In genomic region chr1:15500184-15500958, GRCh38 we compare ENCODE assay signal across 18 cellular contexts. TPM values are rescaled to one million over a fixed set of nuclear protein-coding genes. Genes with fewer than 3 reads are reported as not detected.
DNase-seq lines count a peak whose midpoint lies in the region; ATAC-seq and TF ChIP-seq lines count a peak whose summit lies in the region.
"Had no signal": no experiment of that assay in that cellular context is flagged by ENCODE, and none has a peak within 500 bp of the region (broad histone marks: within the 10 kb centered on the region; RNA-seq: fewer than 3 reads in every experiment).

No MANE protein-coding gene starts in this region.

- peak overlapping the region; percentile 33 for H3K14ac ChIP-seq in neuronal stem cell (ENCODE audit: low read length)

- WGBS in neuronal stem cell (ENCODE audit: extremely low coverage in 2 of 2, insufficient read length in 2 of 2, insufficient replicate concordance in 1 of 2), 2 donors, result no CpG with 5 or more reads among the region's 15 CpGs
- WGBS in psoas muscle, 3 donors, result 79 to 90% (median 85%) methylated on average over 15 of the region's 15 CpGs

- no peak overlapping the region for H4K91ac ChIP-seq in neuronal stem cell (ENCODE audit: low read depth, low read length, poor library complexity)

- H3K9me3 Mint-ChIP-seq in GM23338, result 0 out of 3 replicates have a peak, but pooled peaks cover 4% of the 10 kb centered on the region
- H3K9me3 Mint-ChIP-seq: CD4-positive, CD25-positive, alpha-beta regulatory T cell had no signal

- H3K4me1 Mint-ChIP-seq in GM23338, result peaks cover 19% of the 10 kb centered on the region

- no peaks in the 10 kb centered on the region for H4K20me1 ChIP-seq in GM23338 (replicated peaks; ENCODE audit: insufficient read depth)

- H3K9me3 ChIP-seq in AG04450 (ENCODE audit: control insufficient read depth, insufficient read depth, low read length) (no peaks in the 10 kb centered on the region), neuronal stem cell (replicated peaks in 1 of 2; ENCODE audit: control insufficient read depth in 2 of 2, insufficient read depth in 1 of 2, low read depth in 1 of 2, low read length in 2 of 2) (peaks cover 0 to 4% of the 10 kb centered on the region in 2 donors), psoas muscle (no peaks in the 10 kb centered on the region)

- no peak overlapping the region for H3K9ac ChIP-seq in neuronal stem cell (ENCODE audit: low read depth, low read length, poor library complexity)

- no peak overlapping the region for H3K4ac ChIP-seq in neuronal stem cell (ENCODE audit: low read length)

- H2BK12ac ChIP-seq in neuronal stem cell (ENCODE audit: low read length), result no peak overlapping the region

- H3K27ac ChIP-seq in AG04450 (ENCODE audit: low read depth, low read length) (peak overlapping the region; percentile 2), GM23338 (ENCODE audit: low read depth) (no peak overlapping the region), neuronal stem cell (replicated peaks; ENCODE audit: low read length) (no peak overlapping the region), psoas muscle (no peak overlapping the region)
- H3K27ac ChIP-seq: RWPE1 had no signal

- ATAC-seq in GM23338 (no peak), psoas muscle (no peak)

- H3K9me2 ChIP-seq in GM23338 (ENCODE audit: insufficient read depth), result no peaks in the 10 kb centered on the region

- CTCF ChIA-PET in AG04450 (lab: Charles Lee), result interaction anchor here (0.6 to 3.1 kb wide), 4 partner anchors 9 to 370 kb away, joined by 4 to 17 read pairs (median 8); no protein-coding TSS in a partner anchor

- H3K4me3 ChIP-seq in AG04450 (ENCODE audit: low read depth, low read length) (no peak overlapping the region), GM23338 (no peak overlapping the region), neuronal stem cell (ENCODE audit: low read length in 2 of 2) (no peak overlapping the region), psoas muscle (no peak overlapping the region)

- H2BK15ac ChIP-seq in neuronal stem cell (ENCODE audit: low read length), result no peak overlapping the region

- DNase-seq in AG04450 (ENCODE audit: low read depth, low spot score), result no peak
- DNase-seq in GM23338 (ENCODE audit: low spot score), result no peak
- DNase-seq in iPS-NIHi7 (ENCODE audit: extremely low spot score), result peak; percentile 37
- DNase-seq in neuronal stem cell (ENCODE audit: low spot score), result no peak
- DNase-seq in psoas muscle, result no peak
- DNase-seq in DMS53 (lab: John Stamatoyannopoulos, UW), result no peak
- DNase-seq in NCI-H69 (lab: John Stamatoyannopoulos, UW), result no peak
- DNase-seq: CD4-positive, CD25-positive, alpha-beta regulatory T cell; GOT3; KBM-7; MM.1S; NCI-H1048; NCI-H1417 treated with DMSO at 0.1 percent for 48 hours; NCI-H187 had no signal

- intact Hi-C loops in psoas muscle (cut with DNase I), result loop anchor here in 1 of 2 donors (10.0 kb wide), 1 partner anchor 176 kb away; no protein-coding TSS in a partner anchor

- peak overlapping the region; percentile 16 for H3K18ac ChIP-seq in neuronal stem cell (ENCODE audit: low read length)

- H3K4me3 Mint-ChIP-seq in GM23338, result no peak overlapping the region
- H3K4me3 Mint-ChIP-seq: CD4-positive, CD25-positive, alpha-beta regulatory T cell had no signal

- H3K27me3 ChIP-seq in AG04450 (ENCODE audit: control insufficient read depth, insufficient read depth, low read length), result no peaks in the 10 kb centered on the region
- no peaks in the 10 kb centered on the region for H3K27me3 ChIP-seq in GM23338 (ENCODE audit: insufficient read depth)
- H3K27me3 ChIP-seq in neuronal stem cell (ENCODE audit: control insufficient read depth in 3 of 3, insufficient read depth in 3 of 3, low read depth in 1 of 3, low read length in 3 of 3), result no peaks in the 10 kb centered on the region
- no peaks in the 10 kb centered on the region for H3K27me3 ChIP-seq in psoas muscle (ENCODE audit: insufficient read depth in 3 of 3, low read length in 2 of 3)

- H3F3A ChIP-seq in GM23338 (replicated peaks; ENCODE audit: low read depth), result no peaks in the 10 kb centered on the region

- H3K79me1 ChIP-seq in neuronal stem cell (ENCODE audit: low read depth, low read length), result no peaks in the 10 kb centered on the region

- H3K4me1 ChIP-seq in GM23338 (ENCODE audit: insufficient read depth) (peaks cover 10% of the 10 kb centered on the region), neuronal stem cell (ENCODE audit: control insufficient read depth in 2 of 2, insufficient read depth in 1 of 2, low read depth in 1 of 2, low read length in 2 of 2) (peaks cover 3 to 4% of the 10 kb centered on the region in 2 donors), psoas muscle (no peaks in the 10 kb centered on the region)

- no peak overlapping the region for H2AK5ac ChIP-seq in neuronal stem cell (ENCODE audit: low read depth, low read length)

- H3K27me3 Mint-ChIP-seq in GM23338 (ENCODE audit: insufficient read depth, low read depth, poor library complexity), result no peaks in the 10 kb centered on the region
- H3K27me3 Mint-ChIP-seq: CD4-positive, CD25-positive, alpha-beta regulatory T cell had no signal

- H3K36me3 Mint-ChIP-seq in GM23338 (ENCODE audit: low read depth), result peaks cover 20% of the 10 kb centered on the region; the same call in 2 of the 3 replicates

- H2BK5ac ChIP-seq in neuronal stem cell (ENCODE audit: low read length), result peak overlapping the region; percentile 72

- no peak overlapping the region for H2BK120ac ChIP-seq in neuronal stem cell (ENCODE audit: low read depth, low read length)

- POLR2A ChIA-PET in AG04450 (lab: Yijun Ruan, JAX), result no interaction called here

- H3K4me2 ChIP-seq in GM23338 (no peak overlapping the region), neuronal stem cell (ENCODE audit: insufficient read depth, low read length, poor library complexity, severe bottlenecking) (no peak overlapping the region)

- H3K36me3 ChIP-seq in GM23338 (ENCODE audit: insufficient read depth) (no peaks in the 10 kb centered on the region; the same call in 1 of the 2 replicates), neuronal stem cell (replicated peaks in 1 of 2; ENCODE audit: control insufficient read depth in 2 of 2, insufficient read depth in 2 of 2, low read length in 2 of 2) (peaks cover 2 to 3% of the 10 kb centered on the region in 2 donors), psoas muscle (ENCODE audit: insufficient read depth in 1 of 2, low read depth in 1 of 2) (peaks cover 0 to 60% of the 10 kb centered on the region in 2 donors)

- H3K27ac Mint-ChIP-seq in GM23338, result 0 out of 2 replicates have a peak overlapping the region, but pooled peaks have one; percentile 36
- H3K27ac Mint-ChIP-seq: CD4-positive, CD25-positive, alpha-beta regulatory T cell had no signal

- no peak overlapping the region for H2AFZ ChIP-seq in GM23338
- no peak overlapping the region for H2AFZ ChIP-seq in neuronal stem cell (ENCODE audit: low read length)

- TF ChIP-seq CTCF in AG04450 (IDR thresholded peaks at IDR 0.05; ENCODE audit: low read depth, low read length) (no peak), GM23338 (conservative IDR thresholded peaks at IDR 0.05; ENCODE audit: low read depth in 2 of 2) (no peak), psoas muscle (IDR thresholded peaks at IDR 0.05) (no peak)

- no peak overlapping the region for H4K8ac ChIP-seq in neuronal stem cell (ENCODE audit: low read depth, low read length)

- H3K23ac ChIP-seq in neuronal stem cell (ENCODE audit: low read depth, low read length, poor library complexity), result peak overlapping the region; percentile 27

- H3K79me2 ChIP-seq in GM23338 (replicated peaks; ENCODE audit: insufficient read depth), result no peaks in the 10 kb centered on the region

TF ChIP-seq in GM23338, 12 proteins besides CTCF, POLR2A, EP300 and RAD21 (continues in another document):
- no peak for TF ChIP-seq JUNB (IDR thresholded peaks at IDR 0.05; ENCODE audit: unreplicated experiment)
- no peak for TF ChIP-seq ZNF331 (CRISPR knock-in tag; IDR thresholded peaks at IDR 0.05; ENCODE audit: low read depth)
- no peak for TF ChIP-seq STAT1 (IDR thresholded peaks at IDR 0.05; ENCODE audit: unreplicated experiment)
- TF ChIP-seq EZH2phosphoT487 (IDR thresholded peaks at IDR 0.05; ENCODE audit: unreplicated experiment), result no peak

RNA-seq across cellular contexts. Expression of gene CASP9, which starts 23.6 kb away (rescaled TPM):
- polyA plus RNA-seq in AG04450 (2011; rRNA removed), result 10.4 and 10.8 TPM in 2 replicates
- polyA minus RNA-seq in AG04450 (2011; rRNA and poly(A)+ RNA removed), result 9.6 and 11.2 TPM in 2 replicates
- 25.0 and 26.1 TPM in 2 replicates for total RNA-seq in GM23338 (2014; rRNA removed; shearing (Covaris generic))
- polyA plus RNA-seq in GM23338 (2016; fragmentation: Nextera tagmentation; extraction: Ambion mirVana), result 7.7 and 9.2 TPM in 2 replicates
- 7.5 TPM for polyA plus RNA-seq in neuronal stem cell (2013, experiment 1 of 2)
- 6.9 TPM for polyA plus RNA-seq in neuronal stem cell (2013, experiment 2 of 2)
- 1 to 10 TPM; 6.1 to 8.9 (median 7.4) TPM for total RNA-seq in psoas muscle
- 10 to 100 TPM in 1 of 3 donors, 1 to 10 TPM in 2; 5.3 to 10.5 (median 9.9) TPM for polyA plus RNA-seq in psoas muscle

RNA-seq across cellular contexts. Expression of gene CELA2B, which starts 24.5 kb away (rescaled TPM):
- not detected in 2 replicates for polyA plus RNA-seq in AG04450 (2011; rRNA removed)
- not detected in 2 replicates for polyA minus RNA-seq in AG04450 (2011; rRNA and poly(A)+ RNA removed)
- not detected in 2 replicates for total RNA-seq in GM23338 (2014; rRNA removed; shearing (Covaris generic))
- not detected in 2 replicates for polyA plus RNA-seq in GM23338 (2016; fragmentation: Nextera tagmentation; extraction: Ambion mirVana)
- not detected for polyA plus RNA-seq in neuronal stem cell (2013, experiment 1 of 2)
- not detected for polyA plus RNA-seq in neuronal stem cell (2013, experiment 2 of 2)
- under 1 TPM in 1 of 4 donors, not detected in 3; 0.36 TPM for total RNA-seq in psoas muscle
- polyA plus RNA-seq in psoas muscle, result not detected
- total RNA-seq: A673; CD4-positive, CD25-positive, alpha-beta regulatory T cell; HT1080 had no signal
- polyA plus RNA-seq: BJ; CD4-positive, CD25-positive, alpha-beta regulatory T cell had no signal

RNA-seq across cellular contexts. Expression of gene DNAJC16, which starts 26.3 kb away (rescaled TPM):
- polyA plus RNA-seq in AG04450 (2011; rRNA removed) (14.0 and 18.4 TPM in 2 replicates), GM23338 (2016; fragmentation: Nextera tagmentation; extraction: Ambion mirVana) (6.3 and 7.2 TPM in 2 replicates), psoas muscle (10 to 100 TPM in 1 of 3 donors, 1 to 10 TPM in 2; 6.8 to 16.2 (median 6.8) TPM)
- polyA minus RNA-seq in AG04450 (2011; rRNA and poly(A)+ RNA removed), result 22.3 and 31.3 TPM in 2 replicates
- total RNA-seq in GM23338 (2014; rRNA removed; shearing (Covaris generic)), result 18.0 and 20.9 TPM in 2 replicates
- polyA plus RNA-seq in neuronal stem cell (2013, experiment 1 of 2), result 10.1 TPM
- polyA plus RNA-seq in neuronal stem cell (2013, experiment 2 of 2), result 10.0 TPM
- 10 to 100 TPM; 17.2 to 29.9 (median 22.7) TPM for total RNA-seq in psoas muscle

RNA-seq across cellular contexts. Expression of gene CELA2A, which starts 43.8 kb away (rescaled TPM):
- polyA plus RNA-seq in AG04450 (2011; rRNA removed) (not detected in 2 replicates), GM23338 (2016; fragmentation: Nextera tagmentation; extraction: Ambion mirVana) (not detected in 2 replicates), psoas muscle (under 1 TPM in 1 of 3 donors, not detected in 2; 0.10 TPM)
- not detected in 2 replicates for polyA minus RNA-seq in AG04450 (2011; rRNA and poly(A)+ RNA removed)
- not detected in 2 replicates for total RNA-seq in GM23338 (2014; rRNA removed; shearing (Covaris generic))
- polyA plus RNA-seq in neuronal stem cell (2013, experiment 1 of 2), result not detected
- not detected for polyA plus RNA-seq in neuronal stem cell (2013, experiment 2 of 2)
- total RNA-seq in psoas muscle, result 1 to 10 TPM in 1 of 4 donors, not detected in 3; 2.1 TPM
- total RNA-seq: A673; CD4-positive, CD25-positive, alpha-beta regulatory T cell; HT1080 had no signal
- polyA plus RNA-seq: BJ; CD4-positive, CD25-positive, alpha-beta regulatory T cell had no signal
